23 cellular contexts compared by ENCODE assay signal in genomic region chr3:140438736-140439505, GRCh38.
"Had no signal": no experiment of that assay in that cellular context is flagged by ENCODE, and none has a peak within 500 bp of the region (broad histone marks: within the 10 kb centered on the region; RNA-seq: fewer than 3 reads in every experiment).

No MANE protein-coding gene starts in this region.

- H3K4me1 ChIP-seq: esophagus muscularis mucosa, sigmoid colon, testis, transverse colon had no signal

- H3K27me3 ChIP-seq: esophagus muscularis mucosa, sigmoid colon, testis, transverse colon had no signal

- H3K4me2 ChIP-seq: smooth muscle cell had no signal

- DNase-seq: activated B cell treated with CpG ODN at 0.5 μM for 24 hours; activated CD4-positive, alpha-beta T cell treated with anti-CD3 and anti-CD28 coated beads, Interleukin-2, amount 50 U/mL, for 1 hour; activated CD8-positive, alpha-beta T cell treated with anti-CD3 and anti-CD28 coated beads for 36 hours; activated gamma-delta T cell treated with Interleukin-2 at 50 U/mL for 16 hours; activated naive CD4-positive, alpha-beta T cell treated with anti-CD3 and anti-CD28 coated beads, Interleukin-2, amount 50 U/mL, for 16 hours; activated T-cell treated with anti-CD3 and anti-CD28 coated beads, Interleukin-2, amount 50 U/mL, for 4 hours; amniotic stem cell; caudate nucleus; kidney glomerular epithelial cell; mesendoderm; natural killer cell; sigmoid colon; stimulated activated CD4-positive, alpha-beta T cell treated with anti-CD3 and anti-CD28 coated beads, Interleukin-1b, Interleukin-23, amount 100 ng/mL, for 48 hours; stimulated activated naive CD8-positive, alpha-beta T cell treated with anti-CD3 and anti-CD28 coated beads, Interleukin-15, Interleukin-2, amounts not matched to agents 100 U/mL and 50 U/mL, for 24 hours; T-helper 2 cell; testis; transverse colon had no signal

- H3K27ac ChIP-seq: esophagus muscularis mucosa, sigmoid colon, testis, transverse colon had no signal

- H3K36me3 ChIP-seq: esophagus muscularis mucosa, sigmoid colon, transverse colon had no signal

- H3K9me3 ChIP-seq: esophagus muscularis mucosa, sigmoid colon, testis, transverse colon had no signal

- H3K4me3 ChIP-seq: esophagus muscularis mucosa, lung, sigmoid colon, smooth muscle cell, testis, transverse colon had no signal

- ATAC-seq: activated CD8-positive, alpha-beta T cell treated with anti-CD3 and anti-CD28 coated beads for 36 hours; activated T-cell treated with anti-CD3 and anti-CD28 coated beads, Interleukin-2, amount 50 U/mL, for 4 hours; activated T-helper 17 cell treated with anti-CD3 and anti-CD28 coated beads, Interleukin-2, amount 50 U/mL, for 72 hours; left lobe of liver; stimulated activated naive CD8-positive, alpha-beta T cell treated with anti-CD3 and anti-CD28 coated beads, Interleukin-15, Interleukin-2, amounts not matched to agents 100 U/mL and 50 U/mL, for 24 hours had no signal

- FAIRE-seq: frontal cortex had no signal
